24 cellular contexts compared by ENCODE assay signal in genomic region chr1:235992868-235993267, GRCh38.
"Had no signal": no experiment of that assay in that cellular context is flagged by ENCODE, and none has a peak within 500 bp of the region (broad histone marks: within the 10 kb centered on the region; RNA-seq: fewer than 3 reads in every experiment).

No MANE protein-coding gene starts in this region.

- H3K27ac ChIP-seq: SJSA1, SK-N-MC had no signal

- DNase-seq: IMR-90, Karpas-422, KG1, MG63, NCI-H1092, NCI-H1105 treated with DMSO at 0.1 percent for 48 hours, NCI-H1417 treated with DMSO at 0.1 percent for 48 hours, NCI-H146, NCI-H1694 treated with DMSO at 0.1 percent for 48 hours, NCI-H1930, NCI-H2081, NCI-H2107, NCI-H2171, NCI-H226, NCI-H446, NCI-H510A, NCI-H524 treated with DMSO at 0.1 percent for 48 hours, NCI-H69, NCI-H774, Right ventricle myocardium superior, RPMI8226, SIG-M5 had no signal

- H3K27me3 ChIP-seq: MG63, SJSA1 had no signal

- H3K4me3 ChIP-seq: MG63, SJSA1, SK-N-MC had no signal

- H3K9me3 ChIP-seq: MG63, SJSA1 had no signal
